Comparison of ENCODE assay signal across 14 cellular contexts in genomic region chr16:87794485-87795078, GRCh38. TPM values are rescaled to one million over a fixed set of nuclear protein-coding genes. Genes with fewer than 3 reads are reported as not detected.
DNase-seq lines count a peak whose midpoint lies in the region; ATAC-seq, FAIRE-seq and TF ChIP-seq lines count a peak whose summit lies in the region.
"Had no signal": no experiment of that assay in that cellular context is flagged by ENCODE, and none has a peak within 500 bp of the region (broad histone marks: within the 10 kb centered on the region; RNA-seq: fewer than 3 reads in every experiment).

No MANE protein-coding gene starts in this region.

- H3K4me3 ChIP-seq in BLaER1 (no peak overlapping the region), HepG2 (replicated peaks in 1 of 3; ENCODE audit: insufficient read depth in 1 of 3, low read depth in 2 of 3, low read length in 3 of 3) (no peak overlapping the region), trophoblast cell (ENCODE audit: low read depth, low read length) (no peak overlapping the region)

- H2BK120ac ChIP-seq in trophoblast cell (ENCODE audit: insufficient read depth, low read length, poor library complexity) = no peak overlapping the region

- POLR2A ChIA-PET in RWPE1 (lab: Yijun Ruan, JAX; ENCODE audit: low non-redundant PET) = no interaction called here
- POLR2A ChIA-PET in HepG2 (lab: Yijun Ruan, JAX) = interaction anchor here (1.2 to 6.2 kb wide), 6 partner anchors 9 to 76 kb away, joined by 4 to 228 read pairs (median 5); partner anchors contain the start of gene SLC7A5

- H3K4me2 ChIP-seq in BLaER1 = peak overlapping the region; percentile 82
- H3K4me2 ChIP-seq in HepG2 (ENCODE audit: low read depth, low read length) = peak overlapping the region; percentile 28; the same call in 1 of the 2 replicates
- H3K4me2 ChIP-seq in trophoblast cell (ENCODE audit: low read length) = no peak overlapping the region

- no peak for ATAC-seq in HepG2

- WGBS in HepG2 (ENCODE audit: low lambda C conversion rate) = 41% methylated on average over 8 of the region's 14 CpGs
- WGBS in trophoblast cell (ENCODE audit: extremely low coverage, insufficient coverage, insufficient read length) = no CpG with 5 or more reads among the region's 14 CpGs

- H3K18ac ChIP-seq in trophoblast cell (ENCODE audit: low read length) = no peak overlapping the region

- intact Hi-C loops in HepG2 (cut with micrococcal nuclease; ENCODE audit: unreplicated experiment) = no loop called here
- intact Hi-C loops in activated naive CD4-positive, alpha-beta T cell treated with anti-CD3 and anti-CD28 coated beads for 36 hours (cut with micrococcal nuclease) = no loop called here

- peaks cover 10% of the 10 kb centered on the region for H3K79me1 ChIP-seq in trophoblast cell (ENCODE audit: low read length)

- H3K36me3 ChIP-seq in BLaER1 (no peaks in the 10 kb centered on the region), HepG2 (replicated peaks in 1 of 2; ENCODE audit: control insufficient read depth in 1 of 2, insufficient read depth in 2 of 2, low read length in 2 of 2) (no peaks in the 10 kb centered on the region), trophoblast cell (ENCODE audit: control insufficient read depth in 1 of 2, insufficient read depth in 2 of 2, low read length in 2 of 2) (no peaks in the 10 kb centered on the region)

- H2BK12ac ChIP-seq in trophoblast cell (ENCODE audit: low read length) = no peak overlapping the region

- H3K4ac ChIP-seq in trophoblast cell (ENCODE audit: low read depth, low read length) = no peak overlapping the region

- DNase-seq in RWPE1 (ENCODE audit: low spot score) (no peak), HepG2 (ENCODE audit: low spot score) (no peak), trophoblast cell (peak; percentile 37 to 62), osteocyte (ENCODE audit: extremely low spot score, unreplicated experiment) (no peak), SHP77 (lab: John Stamatoyannopoulos, UW) (no peak)
- no peak for DNase-seq in activated naive CD4-positive, alpha-beta T cell treated with anti-CD3 and anti-CD28 coated beads for 36 hours
- DNase-seq: 8988T; ACHN; CD4-positive, alpha-beta memory T cell; DMS79; HFFc6 had no signal

- H4K20me1 ChIP-seq in BLaER1 = no peaks in the 10 kb centered on the region
- no peaks in the 10 kb centered on the region for H4K20me1 ChIP-seq in HepG2 (ENCODE audit: insufficient read depth, low read length)

- H3K27ac ChIP-seq in BLaER1 = peak overlapping the region; percentile 58
- H3K27ac ChIP-seq in RWPE1 = peak overlapping the region; percentile 100
- H3K27ac ChIP-seq in HepG2 (ENCODE audit: extremely low read length, insufficient read depth, low read length) = no peak overlapping the region
- peak overlapping the region; percentile 11 for H3K27ac ChIP-seq in trophoblast cell (ENCODE audit: low read depth, low read length)
- H3K27ac ChIP-seq: C4-2B had no signal

- H3K23ac ChIP-seq in trophoblast cell (ENCODE audit: low read length) = no peak overlapping the region

- no peaks in the 10 kb centered on the region for H3K27me3 ChIP-seq in BLaER1
- H3K27me3 ChIP-seq in HepG2 (ENCODE audit: control insufficient read depth in 1 of 2, insufficient read depth in 2 of 2, low read length in 2 of 2) = no peaks in the 10 kb centered on the region
- H3K27me3 ChIP-seq in trophoblast cell (ENCODE audit: insufficient read depth, low read length) = no peaks in the 10 kb centered on the region

- no TSS peak for BruUV-seq in HepG2 (replicated peaks; lab: Mats Ljungman, UMichigan)

- H3K9me3 Mint-ChIP-seq in osteocyte (ENCODE audit: unreplicated experiment) = no peaks in the 10 kb centered on the region
- no peaks in the 10 kb centered on the region for H3K9me3 Mint-ChIP-seq in activated naive CD4-positive, alpha-beta T cell treated with anti-CD3 and anti-CD28 coated beads for 36 hours
- H3K9me3 Mint-ChIP-seq: HFFc6 had no signal

- H3K4me3 Mint-ChIP-seq in osteocyte (ENCODE audit: unreplicated experiment) = no peak overlapping the region
- no peak overlapping the region for H3K4me3 Mint-ChIP-seq in activated naive CD4-positive, alpha-beta T cell treated with anti-CD3 and anti-CD28 coated beads for 36 hours
- H3K4me3 Mint-ChIP-seq: CD4-positive, alpha-beta memory T cell; HFFc6 had no signal

- no peaks in the 10 kb centered on the region for H3K79me2 ChIP-seq in HepG2 (ENCODE audit: insufficient read depth, low read length)
- no peaks in the 10 kb centered on the region for H3K79me2 ChIP-seq in trophoblast cell (ENCODE audit: control insufficient read depth, insufficient read depth, low read length, poor library complexity)

- peak overlapping the region; percentile 40 for H4K91ac ChIP-seq in trophoblast cell (ENCODE audit: low read depth, low read length)

- TF ChIP-seq CTCF in RWPE1 (conservative IDR thresholded peaks at IDR 0.05; ENCODE audit: low read depth) (no peak), HepG2 (CRISPR knock-in tag; IDR thresholded peaks at IDR 0.05) (no peak), osteocyte (IDR thresholded peaks at IDR 0.05) (no peak)

- TF ChIP-seq EP300 in HepG2 (IDR thresholded peaks at IDR 0.05; ENCODE audit: low read depth in 2 of 2, low read length in 2 of 2) (no peak), HepG2 (CRISPR knock-in tag; IDR thresholded peaks at IDR 0.05; ENCODE audit: borderline replicate concordance) (no peak)

- TF ChIP-seq RAD21 in HepG2 (CRISPR knock-in tag; IDR thresholded peaks at IDR 0.05) = no peak

- H2AK5ac ChIP-seq in trophoblast cell (ENCODE audit: low read length) = peak overlapping the region; percentile 24

- peak overlapping the region; percentile 21 for H3K14ac ChIP-seq in trophoblast cell (ENCODE audit: low read length)

- H3K9me3 ChIP-seq in BLaER1 = no peaks in the 10 kb centered on the region
- no peaks in the 10 kb centered on the region for H3K9me3 ChIP-seq in HepG2 (ENCODE audit: low read length)
- peaks cover 4% of the 10 kb centered on the region for H3K9me3 ChIP-seq in trophoblast cell (ENCODE audit: insufficient read depth, low read depth, low read length)

- no peak overlapping the region for H3K27ac Mint-ChIP-seq in osteocyte (ENCODE audit: unreplicated experiment)
- H3K27ac Mint-ChIP-seq in activated naive CD4-positive, alpha-beta T cell treated with anti-CD3 and anti-CD28 coated beads for 36 hours = no peak overlapping the region
- H3K27ac Mint-ChIP-seq: CD4-positive, alpha-beta memory T cell; HFFc6 had no signal

- CTCF ChIA-PET in RWPE1 (lab: Yijun Ruan, JAX) (interaction anchor here (0.6 kb wide), 1 partner anchor 58 kb away, joined by 3 read pairs; no protein-coding TSS in a partner anchor), HepG2 (lab: Yijun Ruan, JAX; ENCODE audit: low intra/inter-chr PET ratio, low total read pairs) (no interaction called here)
- CTCF ChIA-PET in activated naive CD4-positive, alpha-beta T cell treated with anti-CD3 and anti-CD28 coated beads for 36 hours (lab: Charles Lee) = interaction anchor here (1.9 kb wide), 1 partner anchor 55 kb away, joined by 4 read pairs; no protein-coding TSS in a partner anchor

- H2BK5ac ChIP-seq in trophoblast cell (ENCODE audit: low read depth, low read length, poor library complexity) = peak overlapping the region; percentile 20

- no peak overlapping the region for H2AFZ ChIP-seq in HepG2 (ENCODE audit: low read length)
- H2AFZ ChIP-seq in trophoblast cell (ENCODE audit: insufficient read depth, low read length, poor library complexity) = no peak overlapping the region

- no peaks in the 10 kb centered on the region for H3K36me3 Mint-ChIP-seq in osteocyte (ENCODE audit: unreplicated experiment)
- no peaks in the 10 kb centered on the region for H3K36me3 Mint-ChIP-seq in activated naive CD4-positive, alpha-beta T cell treated with anti-CD3 and anti-CD28 coated beads for 36 hours (ENCODE audit: low read depth)
- H3K36me3 Mint-ChIP-seq: CD4-positive, alpha-beta memory T cell had no signal

- H3K9ac ChIP-seq in BLaER1 (peak overlapping the region; percentile 26; the same call in 1 of the 2 replicates), HepG2 (ENCODE audit: insufficient read depth, low read depth, low read length) (no peak overlapping the region), trophoblast cell (ENCODE audit: low read length) (no peak overlapping the region)

- in situ Hi-C loops in HepG2 (cut with HindIII; ENCODE audit: extremely low pct_ligation_motif_present, low pct_unique_long_range_greater_than_20kb) = no loop called here

- FAIRE-seq in HepG2 (lab: Jason Lieb, UNC) = peak; percentile 54
- FAIRE-seq: GM12891 had no signal

- H4K12ac ChIP-seq in trophoblast cell (ENCODE audit: low read depth, low read length) = no peak overlapping the region

- H3K4me1 ChIP-seq in BLaER1 = peaks cover 68% of the 10 kb centered on the region
- H3K4me1 ChIP-seq in HepG2 (ENCODE audit: insufficient read depth, low read length) = peaks cover 52% of the 10 kb centered on the region
- peaks cover 5 to 16% of the 10 kb centered on the region in 2 experiments for H3K4me1 ChIP-seq in trophoblast cell (ENCODE audit: control insufficient read depth in 1 of 2, insufficient read depth in 2 of 2, low read length in 2 of 2)

- H4K8ac ChIP-seq in trophoblast cell (ENCODE audit: low read depth, low read length) = no peak overlapping the region

- H3K27me3 Mint-ChIP-seq in osteocyte (ENCODE audit: unreplicated experiment) = no peaks in the 10 kb centered on the region
- no peaks in the 10 kb centered on the region for H3K27me3 Mint-ChIP-seq in activated naive CD4-positive, alpha-beta T cell treated with anti-CD3 and anti-CD28 coated beads for 36 hours (ENCODE audit: low read depth)
- H3K27me3 Mint-ChIP-seq: CD4-positive, alpha-beta memory T cell had no signal

- TF ChIP-seq POLR2A in HepG2 (IDR thresholded peaks at IDR 0.05; ENCODE audit: insufficient read depth in 1 of 2, low read depth in 2 of 2, low read length in 2 of 2) = no peak

- H3K4me1 Mint-ChIP-seq in osteocyte (ENCODE audit: unreplicated experiment) = peaks cover 22% of the 10 kb centered on the region
- no peaks in the 10 kb centered on the region for H3K4me1 Mint-ChIP-seq in activated naive CD4-positive, alpha-beta T cell treated with anti-CD3 and anti-CD28 coated beads for 36 hours (ENCODE audit: low read depth)
- H3K4me1 Mint-ChIP-seq: CD4-positive, alpha-beta memory T cell had no signal

RNA-seq across cellular contexts. Expression of gene KLHDC4, which starts 28.8 kb away (rescaled TPM):
- total RNA-seq in HepG2 (2016; rRNA removed; fragmentation: Illumina TruSeq; extraction: Trizol) = 26.7 and 31.8 TPM in 2 replicates
- 19.6 and 21.0 TPM in 2 replicates for total RNA-seq in HepG2 (2016; cell fraction: cytosol; rRNA removed; fragmentation: Illumina TruSeq; extraction: Trizol; ENCODE audit: low read depth)
- 27.2 and 34.0 TPM in 2 replicates for total RNA-seq in HepG2 (2016; cell fraction: insoluble cytoplasmic fraction; rRNA removed; fragmentation: Illumina TruSeq; extraction: Trizol)
- 12.7 and 13.0 TPM in 2 replicates for total RNA-seq in HepG2 (2016; cell fraction: membrane; rRNA removed; fragmentation: Illumina TruSeq; extraction: Trizol)
- total RNA-seq in HepG2 (2016; cell fraction: nucleus; rRNA removed; fragmentation: Illumina TruSeq; extraction: Trizol) = 35.2 and 38.5 TPM in 2 replicates
- polyA plus RNA-seq in HepG2 (2011; rRNA removed) = 18.7 and 22.7 TPM in 2 replicates
- 8.9 and 14.1 TPM in 2 replicates for polyA plus RNA-seq in HepG2 (2011; cell fraction: cytosol; rRNA removed)
- polyA plus RNA-seq in HepG2 (2011; cell fraction: nucleus; rRNA removed) = 122 TPM in 2 replicates
- polyA plus RNA-seq in HepG2 (2012) = 24.2 and 33.3 TPM in 2 replicates
- polyA plus RNA-seq in HepG2 (2016; cell fraction: cytosol; fragmentation: Illumina TruSeq; extraction: Trizol; ENCODE audit: low read depth) = 3.6 TPM in 2 replicates
- 25.4 and 27.5 TPM in 2 replicates for polyA plus RNA-seq in HepG2 (2016; cell fraction: insoluble cytoplasmic fraction; fragmentation: Illumina TruSeq; extraction: Trizol; ENCODE audit: low read depth)
- polyA plus RNA-seq in HepG2 (2016; cell fraction: membrane; fragmentation: Illumina TruSeq; extraction: Trizol; ENCODE audit: low read depth) = 6.5 and 8.9 TPM in 2 replicates
- 82.6 and 96.2 TPM in 2 replicates for polyA plus RNA-seq in HepG2 (2016; cell fraction: nucleus; fragmentation: Illumina TruSeq; extraction: Trizol; ENCODE audit: insufficient read depth, low read depth)
- 24.4 and 42.1 TPM in 2 replicates for polyA minus RNA-seq in HepG2 (2011; rRNA and poly(A)+ RNA removed; ENCODE audit: low replicate concordance)
- 8.9 and 11.7 TPM in 2 replicates for polyA minus RNA-seq in HepG2 (2011; cell fraction: cytosol; rRNA and poly(A)+ RNA removed)
- 42.6 and 46.6 TPM in 2 replicates for polyA minus RNA-seq in HepG2 (2011; cell fraction: nucleus; rRNA and poly(A)+ RNA removed)
- 12.8 and 14.2 TPM in 2 replicates for polyA plus RNA-seq in trophoblast cell (2013)
- 31.0 and 33.2 TPM in 2 replicates for total RNA-seq in osteocyte
- total RNA-seq in activated naive CD4-positive, alpha-beta T cell treated with anti-CD3 and anti-CD28 coated beads for 36 hours = 10 to 100 TPM; 56.2 to 62.4 TPM

Comparison
In these comparisons a context has a peak if more than half of its experiments do, and no peak if none do; other contexts are left out.
1. DNase-seq: peak in trophoblast cell (2 of 2); none in RWPE1 (single experiment), HepG2 (single experiment), osteocyte (single experiment), SHP77 (0 of 2) and activated naive CD4-positive, alpha-beta T cell treated with anti-CD3 and anti-CD28 coated beads for 36 hours (single experiment).